ENCODE assay signal across 8 cellular contexts in genomic region chr2:200905618-200906296, GRCh38. TPM values are rescaled to one million over a fixed set of nuclear protein-coding genes. Genes with fewer than 3 reads are reported as not detected.
A peak's percentile ranks its signal among the peaks of the same experiment; 100 is the strongest.
DNase-seq lines count a peak whose midpoint lies in the region; ATAC-seq and TF ChIP-seq lines count a peak whose summit lies in the region.

No MANE protein-coding gene starts in this region.

- CTCF ChIA-PET in activated CD4-positive, alpha-beta T cell treated with anti-CD3 and anti-CD28 coated beads, Interleukin-2, amount 10 ng/mL, durations not matched to agents 7 days and 5 days (lab: Charles Lee) = interaction anchor here (0.6 to 3.4 kb wide), 19 partner anchors 8 to 1011 kb away, joined by 3 to 17 read pairs (median 4); partner anchors contain the start of gene CASP10

- no peak overlapping the region for H3K9ac ChIP-seq in H9 (ENCODE audit: extremely low read depth, insufficient read length, low read length)

- H2AK5ac ChIP-seq in H9 (ENCODE audit: insufficient read length, low read length) = no peak overlapping the region

- no peaks in the 10 kb centered on the region for H3K9me3 ChIP-seq in H9 (ENCODE audit: control insufficient read depth, low read depth, low read length)

- no peaks in the 10 kb centered on the region for H4K20me1 ChIP-seq in H9 (ENCODE audit: control insufficient read depth, insufficient read depth, insufficient read length)

- peak; percentile 78 for DNase-seq in DMS 273 (lab: John Stamatoyannopoulos, UW; ENCODE audit: unreplicated experiment)
- peak; percentile 65 for DNase-seq in H9
- DNase-seq in NCI-H460 (ENCODE audit: extremely low read depth, low read depth) = peak; percentile 77
- peak; percentile 67 for DNase-seq in activated CD4-positive, alpha-beta T cell treated with anti-CD3 and anti-CD28 coated beads, Interleukin-2, amount 10 ng/mL, durations not matched to agents 7 days and 5 days
- peak; percentile 69 for DNase-seq in epithelial cell of esophagus (ENCODE audit: low read depth)
- peak in 1 of 2 experiments; percentile 56 for DNase-seq in mesothelial cell of epicardium (ENCODE audit: low spot score in 2 of 2, unreplicated experiment in 2 of 2)
- no peak for DNase-seq in stimulated activated naive B cell treated with anti-CD40 and anti-IgM and Interleukin-4, amounts not matched to agents 10 μg/mL and 1 μg/mL and 100 μg/mL, for 72 hours

- no peak overlapping the region for H2BK20ac ChIP-seq in H9 (ENCODE audit: low read depth, low read length, poor library complexity, severe bottlenecking)

- no peak overlapping the region for H2BK15ac ChIP-seq in H9 (ENCODE audit: low read depth, low read length)

- no peaks in the 10 kb centered on the region for H3K27me3 ChIP-seq in H9 (ENCODE audit: insufficient read depth, low read length)

- H3K4me3 ChIP-seq in epithelial cell of esophagus (ENCODE audit: low read length) = no peak overlapping the region

- no peak overlapping the region for H2AFZ ChIP-seq in H9 (ENCODE audit: low read length)

- H3K27me3 Mint-ChIP-seq in H9 (ENCODE audit: low read depth) (no peaks in the 10 kb centered on the region), mesothelial cell of epicardium (ENCODE audit: low read depth) (no peaks in the 10 kb centered on the region)
- H3K27me3 Mint-ChIP-seq in activated CD4-positive, alpha-beta T cell treated with anti-CD3 and anti-CD28 coated beads, Interleukin-2, amount 10 ng/mL, durations not matched to agents 7 days and 5 days = no peaks in the 10 kb centered on the region
- H3K27me3 Mint-ChIP-seq in stimulated activated naive B cell treated with anti-CD40 and anti-IgM and Interleukin-4, amounts not matched to agents 10 μg/mL and 1 μg/mL and 100 μg/mL, for 72 hours = no peaks in the 10 kb centered on the region

- no peaks in the 10 kb centered on the region for H3K23me2 ChIP-seq in H9 (ENCODE audit: insufficient read length, low read depth, low read length, poor library complexity, severe bottlenecking)

- TF ChIP-seq CTCF in H9 (conservative IDR thresholded peaks at IDR 0.05) (peak; percentile 78), epithelial cell of esophagus (IDR thresholded peaks at IDR 0.05; ENCODE audit: insufficient read depth, low read depth, low read length, missing control alignments) (peak; percentile 76), mesothelial cell of epicardium (IDR thresholded peaks at IDR 0.05; ENCODE audit: unreplicated experiment) (peak; percentile 36)

- H3K79me2 ChIP-seq in H9 (ENCODE audit: insufficient read depth, low read length) = no peaks in the 10 kb centered on the region

- H4K5ac ChIP-seq in H9 (ENCODE audit: insufficient read length, low read depth, low read length) = no peak overlapping the region

- no peaks in the 10 kb centered on the region for H3K79me1 ChIP-seq in H9 (ENCODE audit: insufficient read depth, low read depth, low read length, poor library complexity, severe bottlenecking)

- no peak overlapping the region for H2BK12ac ChIP-seq in H9 (ENCODE audit: insufficient read length, low read depth, low read length)

- no peak overlapping the region for H2BK5ac ChIP-seq in H9 (ENCODE audit: insufficient read length, low read length)

- no peak overlapping the region for H4K8ac ChIP-seq in H9 (replicated peaks; ENCODE audit: insufficient read length, low read depth, low read length)

- H3K4me1 Mint-ChIP-seq in H9 (no peaks in the 10 kb centered on the region; a peak in 1 of 4 replicates), mesothelial cell of epicardium (no peaks in the 10 kb centered on the region)
- peaks cover 10% of the 10 kb centered on the region for H3K4me1 Mint-ChIP-seq in activated CD4-positive, alpha-beta T cell treated with anti-CD3 and anti-CD28 coated beads, Interleukin-2, amount 10 ng/mL, durations not matched to agents 7 days and 5 days
- peaks cover 1 to 6% of the 10 kb centered on the region in 2 donors for H3K4me1 Mint-ChIP-seq in stimulated activated naive B cell treated with anti-CD40 and anti-IgM and Interleukin-4, amounts not matched to agents 10 μg/mL and 1 μg/mL and 100 μg/mL, for 72 hours

- H3K4me3 Mint-ChIP-seq in H9 (no peak overlapping the region), mesothelial cell of epicardium (no peak overlapping the region)
- no peak overlapping the region for H3K4me3 Mint-ChIP-seq in activated CD4-positive, alpha-beta T cell treated with anti-CD3 and anti-CD28 coated beads, Interleukin-2, amount 10 ng/mL, durations not matched to agents 7 days and 5 days
- no peak overlapping the region for H3K4me3 Mint-ChIP-seq in stimulated activated naive B cell treated with anti-CD40 and anti-IgM and Interleukin-4, amounts not matched to agents 10 μg/mL and 1 μg/mL and 100 μg/mL, for 72 hours

- H3K27ac ChIP-seq in H9 (ENCODE audit: insufficient read length, low read depth, low read length) = no peak overlapping the region

- POLR2A ChIA-PET in activated CD4-positive, alpha-beta T cell treated with anti-CD3 and anti-CD28 coated beads, Interleukin-2, amount 10 ng/mL, durations not matched to agents 7 days and 5 days (lab: Charles Lee) = interaction anchor here (0.6 kb wide), 1 partner anchor 224 kb away, joined by 4 read pairs; no protein-coding TSS in a partner anchor

- no peak overlapping the region for H3T11ph ChIP-seq in H9 (ENCODE audit: low read length)

- no peak overlapping the region for H3K4ac ChIP-seq in H9 (ENCODE audit: low read depth, low read length)

- no peak overlapping the region for H4K91ac ChIP-seq in H9 (ENCODE audit: insufficient read length, low read depth, low read length)

- H3K4me2 ChIP-seq in H9 (ENCODE audit: insufficient read depth, insufficient read length, low read length) = no peak overlapping the region

- no peak overlapping the region for H3K23ac ChIP-seq in H9 (ENCODE audit: insufficient read length, low read depth, low read length)

- H3K9me3 Mint-ChIP-seq in H9 = no peaks in the 10 kb centered on the region
- H3K9me3 Mint-ChIP-seq in activated CD4-positive, alpha-beta T cell treated with anti-CD3 and anti-CD28 coated beads, Interleukin-2, amount 10 ng/mL, durations not matched to agents 7 days and 5 days = no peaks in the 10 kb centered on the region
- H3K9me3 Mint-ChIP-seq in mesothelial cell of epicardium = no peaks in the 10 kb centered on the region
- no peaks in the 10 kb centered on the region for H3K9me3 Mint-ChIP-seq in stimulated activated naive B cell treated with anti-CD40 and anti-IgM and Interleukin-4, amounts not matched to agents 10 μg/mL and 1 μg/mL and 100 μg/mL, for 72 hours

- H3K56ac ChIP-seq in H9 (ENCODE audit: insufficient read length, low read depth, low read length) = no peak overlapping the region

- H2BK120ac ChIP-seq in H9 (ENCODE audit: low read depth, low read length, poor library complexity, severe bottlenecking) = no peak overlapping the region

- no peak overlapping the region; a peak in 1 of 7 replicates for H3K27ac Mint-ChIP-seq in H9
- H3K27ac Mint-ChIP-seq in activated CD4-positive, alpha-beta T cell treated with anti-CD3 and anti-CD28 coated beads, Interleukin-2, amount 10 ng/mL, durations not matched to agents 7 days and 5 days = no peak overlapping the region
- H3K27ac Mint-ChIP-seq in mesothelial cell of epicardium = no peak overlapping the region
- H3K27ac Mint-ChIP-seq in stimulated activated naive B cell treated with anti-CD40 and anti-IgM and Interleukin-4, amounts not matched to agents 10 μg/mL and 1 μg/mL and 100 μg/mL, for 72 hours = peak overlapping the region; percentile 56

- ATAC-seq in stimulated activated naive B cell treated with anti-CD40 and anti-IgM and Interleukin-4, amounts not matched to agents 10 μg/mL and 1 μg/mL and 100 μg/mL, for 72 hours (replicated peaks) = peak; percentile 62 to 65
- no peak for ATAC-seq in HG03039 (IDR thresholded peaks at IDR 0.05; ENCODE audit: unreplicated experiment)

- peaks cover 20 to 51% (median 34%) of the 10 kb centered on the region in 3 experiments; a peak in 6 of 7 replicates for H3K36me3 Mint-ChIP-seq in H9 (ENCODE audit: insufficient read depth in 1 of 3, low read depth in 3 of 3)
- peaks cover 34% of the 10 kb centered on the region for H3K36me3 Mint-ChIP-seq in activated CD4-positive, alpha-beta T cell treated with anti-CD3 and anti-CD28 coated beads, Interleukin-2, amount 10 ng/mL, durations not matched to agents 7 days and 5 days (ENCODE audit: low read depth)
- H3K36me3 Mint-ChIP-seq in mesothelial cell of epicardium = peaks cover 17% of the 10 kb centered on the region
- peaks cover 11 to 27% of the 10 kb centered on the region in 2 donors for H3K36me3 Mint-ChIP-seq in stimulated activated naive B cell treated with anti-CD40 and anti-IgM and Interleukin-4, amounts not matched to agents 10 μg/mL and 1 μg/mL and 100 μg/mL, for 72 hours

- H3K4me1 ChIP-seq in H9 (ENCODE audit: insufficient read depth, low read length) = no peaks in the 10 kb centered on the region

- no peak overlapping the region for H3K18ac ChIP-seq in H9 (ENCODE audit: insufficient read length, low read depth, low read length)

- no CpG with 5 or more reads among the region's 2 CpGs for WGBS in H9 (ENCODE audit: extremely low coverage, insufficient read length, low lambda C conversion rate)

- no peak overlapping the region for H3K14ac ChIP-seq in H9 (ENCODE audit: insufficient read depth, low read length)

RNA-seq across cellular contexts. Expression of gene NIF3L1, which starts 16.6 kb away (rescaled TPM):
- total RNA-seq in H9 (2021) (55.4 and 56.5 TPM in 2 replicates), mesothelial cell of epicardium (24.8 to 28.7 TPM (median 26.2 TPM) in 3 replicates)
- 75.4 and 83.8 TPM in 2 replicates for total RNA-seq in NCI-H460 (2014; rRNA removed; shearing (Covaris generic))
- polyA plus RNA-seq in NCI-H460 (2014; cell fraction: nucleus; rRNA removed) = 68.6 and 70.5 TPM in 2 replicates
- 10 to 100 TPM; 32.5 to 37.1 TPM for total RNA-seq in activated CD4-positive, alpha-beta T cell treated with anti-CD3 and anti-CD28 coated beads, Interleukin-2, amount 10 ng/mL, durations not matched to agents 7 days and 5 days

RNA-seq across cellular contexts. Expression of gene PPIL3, which starts 16.9 kb away (rescaled TPM):
- total RNA-seq in H9 (2021) = 56.5 and 63.4 TPM in 2 replicates
- total RNA-seq in NCI-H460 (2014; rRNA removed; shearing (Covaris generic)) = 86.8 and 102 TPM in 2 replicates
- 36.9 and 51.5 TPM in 2 replicates for polyA plus RNA-seq in NCI-H460 (2014; cell fraction: nucleus; rRNA removed)
- 10 to 100 TPM; 42.6 to 47.7 TPM for total RNA-seq in activated CD4-positive, alpha-beta T cell treated with anti-CD3 and anti-CD28 coated beads, Interleukin-2, amount 10 ng/mL, durations not matched to agents 7 days and 5 days
- 51.1 to 55.4 TPM (median 52.9 TPM) in 3 replicates for total RNA-seq in mesothelial cell of epicardium

RNA-seq across cellular contexts. Expression of gene CLK1, which starts 41.3 kb away (rescaled TPM):
- total RNA-seq in H9 (2021) (46.8 and 49.4 TPM in 2 replicates), mesothelial cell of epicardium (101 to 118 TPM (median 106 TPM) in 3 replicates)
- total RNA-seq in NCI-H460 (2014; rRNA removed; shearing (Covaris generic)) = 85.3 and 90.7 TPM in 2 replicates
- 89.3 and 133 TPM in 2 replicates for polyA plus RNA-seq in NCI-H460 (2014; cell fraction: nucleus; rRNA removed)
- total RNA-seq in activated CD4-positive, alpha-beta T cell treated with anti-CD3 and anti-CD28 coated beads, Interleukin-2, amount 10 ng/mL, durations not matched to agents 7 days and 5 days = 100 to 1,000 TPM; 120 to 142 TPM

RNA-seq across cellular contexts. Expression of gene ORC2, which starts 57.7 kb away (rescaled TPM):
- total RNA-seq in H9 (2021) (61.8 and 65.2 TPM in 2 replicates), mesothelial cell of epicardium (33.7 to 38.3 TPM (median 37.5 TPM) in 3 replicates)
- 28.4 and 30.9 TPM in 2 replicates for total RNA-seq in NCI-H460 (2014; rRNA removed; shearing (Covaris generic))
- 33.1 and 42.2 TPM in 2 replicates for polyA plus RNA-seq in NCI-H460 (2014; cell fraction: nucleus; rRNA removed)
- total RNA-seq in activated CD4-positive, alpha-beta T cell treated with anti-CD3 and anti-CD28 coated beads, Interleukin-2, amount 10 ng/mL, durations not matched to agents 7 days and 5 days = 10 to 100 TPM; 49.2 to 52.6 TPM
